ENCODE assay signal across 1 cellular context in the genomic region with DNA sequence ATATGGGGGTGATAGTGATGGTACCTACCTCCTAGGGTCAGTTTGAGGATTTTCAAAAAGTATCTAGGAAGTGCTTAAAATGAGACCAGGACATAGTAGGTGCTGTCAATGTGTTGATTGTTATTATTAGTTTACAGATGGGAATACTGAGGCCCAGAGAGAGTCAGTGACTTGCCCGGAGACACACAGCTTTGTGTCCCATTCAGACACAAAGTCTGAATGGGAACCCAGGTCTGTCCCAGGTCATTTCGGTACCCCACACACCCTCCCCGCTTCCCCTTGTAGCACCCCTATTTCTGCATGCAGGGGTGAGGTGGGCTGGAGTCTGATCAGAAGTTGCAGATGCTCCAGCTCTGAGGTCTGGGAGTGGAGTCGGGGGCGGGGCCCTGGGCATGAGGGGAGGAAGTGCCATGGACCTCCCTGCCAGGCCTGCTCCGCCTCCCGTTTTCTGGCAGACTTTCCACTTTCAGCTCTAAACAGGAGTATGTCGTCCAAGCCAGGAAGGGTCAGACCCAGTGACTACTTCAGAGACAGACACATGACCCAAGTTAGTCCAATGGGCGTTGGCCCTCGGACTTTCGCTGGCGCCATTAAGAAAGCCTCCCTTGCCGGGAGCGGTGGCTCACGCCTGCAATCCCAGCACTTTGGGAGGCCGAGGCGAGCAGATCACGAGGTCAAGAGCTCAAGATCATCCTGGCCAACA.
TF ChIP-seq lines count a peak whose summit lies in the region.

No MANE protein-coding gene starts in this region.

TF ChIP-seq in endothelial cell of umbilical vein, 7 proteins besides CTCF, POLR2A, EP300 and RAD21:
- TF ChIP-seq EZH2 (IDR thresholded peaks at IDR 0.05; ENCODE audit: borderline replicate concordance, low read depth, low read length, severe bottlenecking) (no peak), MAX (IDR thresholded peaks at IDR 0.05; ENCODE audit: insufficient read depth, insufficient read length) (peak; percentile 47)
